In genomic region chr19:41957838-41958366, GRCh38 we compare ENCODE assay signal across 8 cellular contexts. TPM values are rescaled to one million over a fixed set of nuclear protein-coding genes. Genes with fewer than 3 reads are reported as not detected.
A peak's percentile ranks its signal among the peaks of the same experiment; 100 is the strongest.
DNase-seq lines count a peak whose midpoint lies in the region; ATAC-seq and TF ChIP-seq lines count a peak whose summit lies in the region.

No MANE protein-coding gene starts in this region.

- H3K27me3 ChIP-seq in colonic mucosa (no peaks in the 10 kb centered on the region), kidney epithelial cell (ENCODE audit: control insufficient read depth, insufficient read depth, low read length) (no peaks in the 10 kb centered on the region), smooth muscle cell (ENCODE audit: low read depth) (no peaks in the 10 kb centered on the region)

- intact Hi-C loops in colonic mucosa (cut with DNase I): no loop called here

- peak overlapping the region; percentile 92 to 95 for H3K9ac ChIP-seq in colonic mucosa (ENCODE audit: low read depth in 2 of 2, low read length in 2 of 2)
- peak overlapping the region; percentile 94 for H3K9ac ChIP-seq in smooth muscle cell (ENCODE audit: low read depth)

- peaks cover 23% of the 10 kb centered on the region for H4K20me1 ChIP-seq in smooth muscle cell (ENCODE audit: low read depth)

- no peaks in the 10 kb centered on the region for H3K79me2 ChIP-seq in smooth muscle cell (ENCODE audit: low read depth)

- CTCF ChIA-PET in AG04449 (lab: Yijun Ruan, JAX): interaction anchor here (0.7 to 4.0 kb wide), 17 partner anchors 11 to 162 kb away, joined by 3 to 30 read pairs (median 4); partner anchors contain the start of genes CEACAM3 and RPS19

- no peaks in the 10 kb centered on the region for H3K9me3 ChIP-seq in colonic mucosa
- H3K9me3 ChIP-seq in smooth muscle cell (replicated peaks; ENCODE audit: low read depth): no peaks in the 10 kb centered on the region

- no peaks in the 10 kb centered on the region for H3K36me3 ChIP-seq in colonic mucosa
- H3K36me3 ChIP-seq in kidney epithelial cell (ENCODE audit: control insufficient read depth, insufficient read depth, low read length): no peaks in the 10 kb centered on the region
- H3K36me3 ChIP-seq in smooth muscle cell (ENCODE audit: low read depth): no peaks in the 10 kb centered on the region

- POLR2A ChIA-PET in AG04449 (lab: Yijun Ruan, JAX): interaction anchor here (1.9 to 2.0 kb wide), 2 partner anchors 98 kb away, joined by 6 to 14 read pairs; partner anchors contain the start of gene RPS19

- no peak for ATAC-seq in HG02840 (IDR thresholded peaks at IDR 0.05; ENCODE audit: low FRiP score, unreplicated experiment)

- H3K4me2 ChIP-seq in smooth muscle cell: peak overlapping the region; percentile 87

- H3F3A ChIP-seq in smooth muscle cell (ENCODE audit: low read depth): no peaks in the 10 kb centered on the region

- TF ChIP-seq CTCF in AG04449 (IDR thresholded peaks at IDR 0.05; ENCODE audit: insufficient read depth, low read length, missing control alignments) (peak; percentile 86), GM12801 (IDR thresholded peaks at IDR 0.05; ENCODE audit: extremely low read depth, insufficient read length) (peak; percentile 80), colonic mucosa (IDR thresholded peaks at IDR 0.05) (peak; percentile 80), kidney epithelial cell (IDR thresholded peaks at IDR 0.05; ENCODE audit: insufficient read depth, low read length, poor library complexity, severe bottlenecking) (peak; percentile 92), smooth muscle cell (IDR thresholded peaks at IDR 0.05; ENCODE audit: borderline replicate concordance, insufficient read depth, poor library complexity, severe bottlenecking) (peak; percentile 78)

- H3K4me3 ChIP-seq in AG04449 (ENCODE audit: low read depth, low read length) (peak overlapping the region; percentile 98), colonic mucosa (peak overlapping the region; percentile 94), kidney epithelial cell (ENCODE audit: low read depth, low read length) (peak overlapping the region; percentile 61), smooth muscle cell (peak overlapping the region; percentile 75)

- H2AFZ ChIP-seq in smooth muscle cell (ENCODE audit: low read depth): no peak overlapping the region

- DNase-seq in AG04449 (ENCODE audit: low read depth, low spot score) (peak; percentile 33), NCI-H1105 (lab: John Stamatoyannopoulos, UW) (peak; percentile 82), SW 1271 (lab: John Stamatoyannopoulos, UW) (peak; percentile 62 to 79), colonic mucosa (peak; percentile 87), kidney epithelial cell (ENCODE audit: low read depth) (peak; percentile 60), smooth muscle cell (lab: John Stamatoyannopoulos, UW; ENCODE audit: unreplicated experiment) (no peak)

- WGBS in smooth muscle cell (ENCODE audit: low lambda C conversion rate): 12% methylated on average over 10 of the region's 10 CpGs

- H3K4me1 ChIP-seq in colonic mucosa (peaks cover 4% of the 10 kb centered on the region), smooth muscle cell (ENCODE audit: low read depth) (peaks cover 5% of the 10 kb centered on the region)

- H3K27ac ChIP-seq in colonic mucosa (peak overlapping the region; percentile 94), smooth muscle cell (ENCODE audit: low read depth) (peak overlapping the region; percentile 85)

RNA-seq across cellular contexts. Expression of gene RABAC1, which starts 1.2 kb away (rescaled TPM):
- total RNA-seq in colonic mucosa: 100 to 1,000 TPM; 172 to 197 TPM
- total RNA-seq in kidney epithelial cell: 126 and 130 TPM in 2 replicates
- 254 and 304 TPM in 2 replicates for total RNA-seq in smooth muscle cell
- 532 and 581 TPM in 2 replicates for polyA plus RNA-seq in smooth muscle cell

RNA-seq across cellular contexts. Expression of gene ERFL, which starts 29.7 kb away (rescaled TPM):
- under 1 TPM; 0.42 to 0.47 TPM for total RNA-seq in colonic mucosa
- total RNA-seq in kidney epithelial cell: not detected in 2 replicates
- total RNA-seq in smooth muscle cell: 0.09 TPM in 1 of 2 replicates, not detected in the other
- polyA plus RNA-seq in smooth muscle cell: 0.09 and 0.11 TPM in 2 replicates

RNA-seq across cellular contexts. Expression of gene ATP1A3, which starts 36.1 kb away (rescaled TPM):
- total RNA-seq in colonic mucosa: 1 to 10 TPM in 1 of 2 donors, under 1 TPM in 1; 0.35 to 1.9 TPM
- 1.4 TPM in 1 of 2 replicates, not detected in the other for total RNA-seq in kidney epithelial cell
- total RNA-seq in smooth muscle cell: not detected in 2 replicates
- not detected in 2 replicates for polyA plus RNA-seq in smooth muscle cell
